ENCODE assay signal across 10 cellular contexts in the genomic region with DNA sequence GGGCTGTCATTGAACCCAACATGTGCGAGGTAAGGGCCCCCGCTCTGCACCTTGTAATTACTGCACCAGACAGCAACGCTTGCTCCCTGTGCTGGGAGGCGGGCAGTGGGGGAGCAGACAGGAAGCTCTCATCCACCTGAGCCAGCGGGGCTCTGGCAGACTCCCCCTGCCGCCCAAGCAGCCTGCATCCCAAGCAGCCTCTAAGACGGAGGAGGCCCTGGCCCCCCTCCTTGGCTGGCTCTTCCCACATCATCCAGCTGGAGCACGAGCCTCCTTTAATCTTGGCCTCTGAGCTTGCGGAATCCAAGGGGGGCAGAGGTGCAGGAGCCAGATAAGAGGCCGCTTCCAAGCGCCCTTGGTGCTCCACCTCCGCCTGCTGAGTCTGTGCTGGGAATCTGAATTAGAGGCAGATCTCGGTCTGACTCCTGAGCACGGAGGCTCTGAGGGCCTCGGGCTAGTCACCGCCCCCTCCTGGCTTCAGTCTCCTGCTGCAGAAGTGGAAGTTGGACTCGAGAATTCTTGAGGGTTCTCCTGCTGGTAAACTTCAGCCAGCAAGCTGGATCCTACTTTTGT. TPM values are rescaled to one million over a fixed set of nuclear protein-coding genes. Genes with fewer than 3 reads are reported as not detected.
DNase-seq lines count a peak whose midpoint lies in the region; ATAC-seq, FAIRE-seq and TF ChIP-seq lines count a peak whose summit lies in the region.
"Had no signal": no experiment of that assay in that cellular context is flagged by ENCODE, and none has a peak within 500 bp of the region (broad histone marks: within the 10 kb centered on the region; RNA-seq: fewer than 3 reads in every experiment).

No MANE protein-coding gene starts in this region.

- DNase-seq in AG20443 (ENCODE audit: low spot score) (peak; percentile 52), NCI-H1694 (lab: John Stamatoyannopoulos, UW) (peak; percentile 48), choroid plexus epithelial cell (ENCODE audit: low read depth) (peak; percentile 75), medulla oblongata (ENCODE audit: extremely low spot score) (peak; percentile 37), GM12892 (ENCODE audit: insufficient read length) (no peak), GM19240 (ENCODE audit: insufficient read length, low spot score) (no peak)
- no peak for DNase-seq in activated CD8-positive, alpha-beta T cell treated with anti-CD3 and anti-CD28 coated beads for 36 hours
- no peak for DNase-seq in stimulated activated CD4-positive, alpha-beta T cell treated with anti-CD3 and anti-CD28 coated beads, Interleukin-4, amount 100 ng/mL, for 24 hours

- no peak for FAIRE-seq in GM12892 (lab: Jason Lieb, UNC)

- H3K27ac Mint-ChIP-seq in activated CD8-positive, alpha-beta T cell treated with anti-CD3 and anti-CD28 coated beads for 36 hours: no peak overlapping the region

- H3K9me3 Mint-ChIP-seq in activated CD8-positive, alpha-beta T cell treated with anti-CD3 and anti-CD28 coated beads for 36 hours: no peaks in the 10 kb centered on the region

- intact Hi-C loops in activated CD8-positive, alpha-beta T cell treated with anti-CD3 and anti-CD28 coated beads for 36 hours (cut with micrococcal nuclease): no loop called here

- ATAC-seq in activated CD8-positive, alpha-beta T cell treated with anti-CD3 and anti-CD28 coated beads for 36 hours: no peak

- peaks cover 21% of the 10 kb centered on the region for H3K4me1 Mint-ChIP-seq in activated CD8-positive, alpha-beta T cell treated with anti-CD3 and anti-CD28 coated beads for 36 hours (ENCODE audit: low read depth)

- H3K27me3 Mint-ChIP-seq in activated CD8-positive, alpha-beta T cell treated with anti-CD3 and anti-CD28 coated beads for 36 hours: no peaks in the 10 kb centered on the region

- no peak overlapping the region for H3K4me3 Mint-ChIP-seq in activated CD8-positive, alpha-beta T cell treated with anti-CD3 and anti-CD28 coated beads for 36 hours

- CTCF ChIA-PET in activated CD8-positive, alpha-beta T cell treated with anti-CD3 and anti-CD28 coated beads for 36 hours (lab: Charles Lee): interaction anchor here (0.6 to 4.9 kb wide), 25 partner anchors 10 to 378 kb away, joined by 3 to 44 read pairs (median 4); a partner anchor contains a TSS

- TF ChIP-seq CTCF in choroid plexus epithelial cell (conservative IDR thresholded peaks at IDR 0.05; ENCODE audit: low read depth, low read length): peak; percentile 73
- no peak for TF ChIP-seq CTCF in activated CD8-positive, alpha-beta T cell treated with anti-CD3 and anti-CD28 coated beads for 36 hours (IDR thresholded peaks at IDR 0.05)

- no peak overlapping the region for H3K4me3 ChIP-seq in choroid plexus epithelial cell (ENCODE audit: low read depth, low read length)
- H3K4me3 ChIP-seq: esophagus muscularis mucosa, thoracic aorta had no signal

- no peak for TF ChIP-seq POLR2A in GM12892 (IDR thresholded peaks at IDR 0.05; ENCODE audit: low read depth, low read length)

- POLR2A ChIA-PET in activated CD8-positive, alpha-beta T cell treated with anti-CD3 and anti-CD28 coated beads for 36 hours (lab: Charles Lee): interaction anchor here (0.6 to 2.5 kb wide), 3 partner anchors 10 to 53 kb away, joined by 3 to 6 read pairs (median 5); no protein-coding TSS in a partner anchor

- H3K36me3 Mint-ChIP-seq in activated CD8-positive, alpha-beta T cell treated with anti-CD3 and anti-CD28 coated beads for 36 hours (ENCODE audit: low read depth): peaks cover 14% of the 10 kb centered on the region

RNA-seq across cellular contexts. Expression of a gene that starts 40.0 kb away (rescaled TPM):
- not detected for polyA plus RNA-seq in GM12892 (2012; ENCODE audit: missing spikeins)
- total RNA-seq in activated CD8-positive, alpha-beta T cell treated with anti-CD3 and anti-CD28 coated beads for 36 hours: not detected
- total RNA-seq: thoracic aorta had no signal

RNA-seq across cellular contexts. Expression of a gene that starts 58.1 kb away (rescaled TPM):
- 18.1 TPM for polyA plus RNA-seq in GM12892 (2012; ENCODE audit: missing spikeins)
- 10 to 100 TPM; 36.2 to 38.1 TPM for total RNA-seq in activated CD8-positive, alpha-beta T cell treated with anti-CD3 and anti-CD28 coated beads for 36 hours

Comparison
In these comparisons a context has a peak if more than half of its experiments do, and no peak if none do; other contexts are left out.
1. DNase-seq: peak in AG20443 (single experiment), NCI-H1694 (single experiment), choroid plexus epithelial cell (single experiment) and medulla oblongata (single experiment); none in GM12892 (single experiment), activated CD8-positive, alpha-beta T cell treated with anti-CD3 and anti-CD28 coated beads for 36 hours (single experiment), stimulated activated CD4-positive, alpha-beta T cell treated with anti-CD3 and anti-CD28 coated beads, Interleukin-4, amount 100 ng/mL, for 24 hours (single experiment) and GM19240 (single experiment).